Comparison of ENCODE assay signal across 9 cellular contexts in the genomic region with DNA sequence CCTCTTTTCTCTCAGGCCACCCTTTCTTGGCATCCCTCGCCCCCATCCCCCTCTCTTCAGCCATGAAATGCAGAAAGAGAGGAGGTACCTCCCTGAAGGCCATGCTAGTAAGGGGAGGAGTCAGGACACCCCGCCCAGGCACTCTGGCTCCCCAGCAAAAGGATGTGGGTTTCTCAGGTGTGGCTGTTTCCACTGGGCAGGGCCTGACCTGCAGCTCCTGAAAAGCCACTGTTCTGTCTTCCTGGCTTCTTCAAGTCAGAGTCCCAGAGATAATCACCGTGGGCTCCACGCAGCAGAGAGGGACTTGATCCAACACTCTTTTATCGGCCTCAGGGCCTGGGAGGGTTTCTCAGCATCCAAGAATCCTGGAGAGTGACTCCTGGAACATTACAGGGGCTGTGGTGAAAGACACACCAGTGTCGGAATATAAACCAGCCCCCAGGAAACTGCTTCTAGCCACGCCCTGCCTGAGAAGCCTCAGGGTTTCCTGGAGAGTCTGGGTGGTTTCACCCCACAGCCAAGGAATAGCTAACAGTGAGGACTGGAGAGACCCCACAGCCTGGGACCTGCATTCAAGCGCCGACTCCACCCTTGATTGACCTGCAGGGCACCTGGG. TPM values are rescaled to one million over a fixed set of nuclear protein-coding genes. Genes with fewer than 3 reads are reported as not detected.
DNase-seq lines count a peak whose midpoint lies in the region; ATAC-seq and TF ChIP-seq lines count a peak whose summit lies in the region.
"Had no signal": no experiment of that assay in that cellular context is flagged by ENCODE, and none has a peak within 500 bp of the region (broad histone marks: within the 10 kb centered on the region; RNA-seq: fewer than 3 reads in every experiment).

No MANE protein-coding gene starts in this region.

- DNase-seq in GM12865 (ENCODE audit: low read depth) (peak; percentile 36), WTC11 (ENCODE audit: low spot score) (peak; percentile 47), NCI-H2107 treated with DMSO at 0.1 percent for 48 hours (lab: John Stamatoyannopoulos, UW; ENCODE audit: unreplicated experiment) (no peak), type B pancreatic cell (ENCODE audit: extremely low spot score, unreplicated experiment) (no peak)
- DNase-seq in stimulated activated CD4-positive, alpha-beta T cell treated with anti-CD3 and anti-CD28 coated beads, Interleukin-12 subunit alpha, Interleukin-12 subunit beta, amount 100 ng/mL, for 48 hours (ENCODE audit: low read depth in 2 of 3, low spot score in 1 of 3), result peak; percentile 5 to 24 (median 22)
- DNase-seq: stimulated activated naive B cell treated with anti-CD40 and anti-IgM and Interleukin-4, amounts not matched to agents 10 μg/mL and 1 μg/mL and 100 μg/mL, for 72 hours had no signal

- TF ChIP-seq CTCF in GM12865 (IDR thresholded peaks at IDR 0.05; ENCODE audit: insufficient read depth, low read depth, low read length, missing control alignments) (no peak), WTC11 (IDR thresholded peaks at IDR 0.05) (no peak), type B pancreatic cell (conservative IDR thresholded peaks at IDR 0.05) (no peak)

- H3K36me3 Mint-ChIP-seq in WTC11, result no peaks in the 10 kb centered on the region
- H3K36me3 Mint-ChIP-seq in activated naive CD8-positive, alpha-beta T cell, result no peaks in the 10 kb centered on the region
- no peaks in the 10 kb centered on the region for H3K36me3 Mint-ChIP-seq in type B pancreatic cell
- H3K36me3 Mint-ChIP-seq: stimulated activated naive B cell treated with anti-CD40 and anti-IgM and Interleukin-4, amounts not matched to agents 10 μg/mL and 1 μg/mL and 100 μg/mL, for 72 hours had no signal

- H3K4me1 Mint-ChIP-seq in WTC11 (peaks cover 26% of the 10 kb centered on the region), type B pancreatic cell (ENCODE audit: unreplicated experiment) (peaks cover 5% of the 10 kb centered on the region)
- peaks cover 43% of the 10 kb centered on the region for H3K4me1 Mint-ChIP-seq in activated naive CD8-positive, alpha-beta T cell (ENCODE audit: low read depth)

- H3K4me3 Mint-ChIP-seq in WTC11 (no peak overlapping the region), type B pancreatic cell (no peak overlapping the region)
- peak overlapping the region; percentile 69 for H3K4me3 Mint-ChIP-seq in activated naive CD8-positive, alpha-beta T cell
- H3K4me3 Mint-ChIP-seq: stimulated activated naive B cell treated with anti-CD40 and anti-IgM and Interleukin-4, amounts not matched to agents 10 μg/mL and 1 μg/mL and 100 μg/mL, for 72 hours had no signal

- ATAC-seq in WTC11 (peak; percentile 96), HG03175 (IDR thresholded peaks at IDR 0.05; ENCODE audit: unreplicated experiment) (no peak), HG03135 (IDR thresholded peaks at IDR 0.05; ENCODE audit: unreplicated experiment) (no peak)
- ATAC-seq: stimulated activated naive B cell treated with anti-CD40 and anti-IgM and Interleukin-4, amounts not matched to agents 10 μg/mL and 1 μg/mL and 100 μg/mL, for 72 hours had no signal

- no peak overlapping the region for H3K4me3 ChIP-seq in GM12865 (ENCODE audit: low read depth, low read length)

- H3K9me3 Mint-ChIP-seq in WTC11 (peaks cover 7% of the 10 kb centered on the region), type B pancreatic cell (no peaks in the 10 kb centered on the region)
- no peaks in the 10 kb centered on the region for H3K9me3 Mint-ChIP-seq in activated naive CD8-positive, alpha-beta T cell (ENCODE audit: low read depth)
- H3K9me3 Mint-ChIP-seq: stimulated activated naive B cell treated with anti-CD40 and anti-IgM and Interleukin-4, amounts not matched to agents 10 μg/mL and 1 μg/mL and 100 μg/mL, for 72 hours had no signal

- CTCF ChIA-PET in WTC11 (lab: Charles Lee), result no interaction called here

- no peak overlapping the region for H3K27ac Mint-ChIP-seq in WTC11
- peak overlapping the region; percentile 47 for H3K27ac Mint-ChIP-seq in activated naive CD8-positive, alpha-beta T cell
- H3K27ac Mint-ChIP-seq in type B pancreatic cell, result no peak overlapping the region

- H3K27me3 Mint-ChIP-seq in WTC11 (ENCODE audit: low read depth) (peaks cover 3% of the 10 kb centered on the region; the same call in 1 of the 2 replicates), type B pancreatic cell (peaks cover 26% of the 10 kb centered on the region)
- no peaks in the 10 kb centered on the region for H3K27me3 Mint-ChIP-seq in activated naive CD8-positive, alpha-beta T cell

- POLR2A ChIA-PET in WTC11 (lab: Charles Lee), result interaction anchor here (1.6 kb wide), 1 partner anchor 13 kb away, joined by 3 read pairs; no protein-coding TSS in a partner anchor

TF ChIP-seq in WTC11, 78 proteins besides CTCF, POLR2A, EP300 and RAD21:
- TF ChIP-seq ZBTB21 (CRISPR knock-in tag; IDR thresholded peaks at IDR 0.05; ENCODE audit: borderline replicate concordance) (no peak), ZNF671 (CRISPR knock-in tag; IDR thresholded peaks at IDR 0.05) (no peak), ZNF121 (CRISPR knock-in tag; IDR thresholded peaks at IDR 0.05) (no peak), TEAD1 (CRISPR knock-in tag; IDR thresholded peaks at IDR 0.05) (no peak), ZNF416 (CRISPR knock-in tag; IDR thresholded peaks at IDR 0.05) (no peak), FOXP1 (CRISPR knock-in tag; IDR thresholded peaks at IDR 0.05; ENCODE audit: borderline replicate concordance) (no peak), ZNF423 (CRISPR knock-in tag; IDR thresholded peaks at IDR 0.05) (no peak), PRRX2 (CRISPR knock-in tag; IDR thresholded peaks at IDR 0.05) (no peak), ESRRA (CRISPR knock-in tag; IDR thresholded peaks at IDR 0.05; ENCODE audit: borderline replicate concordance) (no peak), GTF2I (CRISPR knock-in tag; conservative IDR thresholded peaks at IDR 0.05) (no peak), ZNF232 (CRISPR knock-in tag; IDR thresholded peaks at IDR 0.05) (no peak)
- TF ChIP-seq, protein P1, sequence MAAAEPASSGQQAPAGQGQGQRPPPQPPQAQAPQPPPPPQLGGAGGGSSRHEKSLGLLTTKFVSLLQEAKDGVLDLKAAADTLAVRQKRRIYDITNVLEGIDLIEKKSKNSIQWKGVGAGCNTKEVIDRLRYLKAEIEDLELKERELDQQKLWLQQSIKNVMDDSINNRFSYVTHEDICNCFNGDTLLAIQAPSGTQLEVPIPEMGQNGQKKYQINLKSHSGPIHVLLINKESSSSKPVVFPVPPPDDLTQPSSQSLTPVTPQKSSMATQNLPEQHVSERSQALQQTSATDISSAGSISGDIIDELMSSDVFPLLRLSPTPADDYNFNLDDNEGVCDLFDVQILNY (CRISPR knock-in tag; IDR thresholded peaks at IDR 0.05), result no peak
- TF ChIP-seq, protein P2, sequence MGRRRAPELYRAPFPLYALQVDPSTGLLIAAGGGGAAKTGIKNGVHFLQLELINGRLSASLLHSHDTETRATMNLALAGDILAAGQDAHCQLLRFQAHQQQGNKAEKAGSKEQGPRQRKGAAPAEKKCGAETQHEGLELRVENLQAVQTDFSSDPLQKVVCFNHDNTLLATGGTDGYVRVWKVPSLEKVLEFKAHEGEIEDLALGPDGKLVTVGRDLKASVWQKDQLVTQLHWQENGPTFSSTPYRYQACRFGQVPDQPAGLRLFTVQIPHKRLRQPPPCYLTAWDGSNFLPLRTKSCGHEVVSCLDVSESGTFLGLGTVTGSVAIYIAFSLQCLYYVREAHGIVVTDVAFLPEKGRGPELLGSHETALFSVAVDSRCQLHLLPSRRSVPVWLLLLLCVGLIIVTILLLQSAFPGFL (CRISPR knock-in tag; IDR thresholded peaks at IDR 0.05; ENCODE audit: borderline replicate concordance), result no peak
- TF ChIP-seq, protein P3, sequence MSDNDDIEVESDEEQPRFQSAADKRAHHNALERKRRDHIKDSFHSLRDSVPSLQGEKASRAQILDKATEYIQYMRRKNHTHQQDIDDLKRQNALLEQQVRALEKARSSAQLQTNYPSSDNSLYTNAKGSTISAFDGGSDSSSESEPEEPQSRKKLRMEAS (CRISPR knock-in tag; IDR thresholded peaks at IDR 0.05), result no peak

RNA-seq across cellular contexts. Expression of a gene that starts 45.7 kb away (rescaled TPM):
- total RNA-seq in WTC11 (2021) (35.2 to 44.7 TPM (median 37.6 TPM) in 3 replicates), type B pancreatic cell (ENCODE audit: low replicate concordance) (29.0 and 52.8 TPM in 2 replicates)

Comparison
In these comparisons a context has a peak if more than half of its experiments do, and no peak if none do; other contexts are left out.
1. DNase-seq: peak in GM12865 (single experiment), WTC11 (single experiment) and stimulated activated CD4-positive, alpha-beta T cell treated with anti-CD3 and anti-CD28 coated beads, Interleukin-12 subunit alpha, Interleukin-12 subunit beta, amount 100 ng/mL, for 48 hours (3 of 3); none in NCI-H2107 treated with DMSO at 0.1 percent for 48 hours (single experiment) and type B pancreatic cell (single experiment).